24 cellular contexts compared by ENCODE assay signal in genomic region chr12:119102274-119102673, GRCh38.
"Had no signal": no experiment of that assay in that cellular context is flagged by ENCODE, and none has a peak within 500 bp of the region (broad histone marks: within the 10 kb centered on the region; RNA-seq: fewer than 3 reads in every experiment).

No MANE protein-coding gene starts in this region.

- H3K9me3 ChIP-seq: Peyer's patch, SJCRH30 had no signal

- H3K4me3 ChIP-seq: K562, PC-9, Peyer's patch, SJCRH30 had no signal

- H3K27ac ChIP-seq: KMS-11, PC-9, Peyer's patch, SJCRH30 had no signal

- H3K27me3 Mint-ChIP-seq: IgD-negative memory B cell had no signal

- H3K4me3 Mint-ChIP-seq: IgD-negative memory B cell had no signal

- DNase-seq: MV-4-11, NCI-H1048, NCI-H1105, NCI-H1417 treated with DMSO at 0.1 percent for 48 hours, NCI-H146, NCI-H1694 treated with DMSO at 0.1 percent for 48 hours, NCI-H2029, NCI-H2081 treated with DMSO at 0.1 percent for 48 hours, NCI-H2171, NCI-H226, NCI-H446, NCI-H510A, NCI-H524 treated with DMSO at 0.1 percent for 48 hours, NCI-H69, NCI-H774, PC-9, Peyer's patch, SHP77 treated with DMSO at 0.1 percent for 48 hours, SJCRH30 had no signal

- ATAC-seq: K562, Right ventricle myocardium inferior, SK-N-SH treated with all-trans-retinoic acid at 6 μM for 48 hours had no signal

- H3K27ac Mint-ChIP-seq: IgD-negative memory B cell had no signal

- H3K36me3 ChIP-seq: Peyer's patch, SJCRH30 had no signal

- H3K27me3 ChIP-seq: Peyer's patch, SJCRH30 had no signal

- H3K4me1 ChIP-seq: Peyer's patch, SJCRH30 had no signal
